In genomic region chr22:47357086-47357485, GRCh38 we compare ENCODE assay signal across 29 cellular contexts.
"Had no signal": no experiment of that assay in that cellular context is flagged by ENCODE, and none has a peak within 500 bp of the region (broad histone marks: within the 10 kb centered on the region; RNA-seq: fewer than 3 reads in every experiment).

No MANE protein-coding gene starts in this region.

- DNase-seq: activated CD4-positive, alpha-beta T cell treated with anti-CD3 and anti-CD28 coated beads for 4 hours; activated CD8-positive, alpha-beta T cell treated with anti-CD3 and anti-CD28 coated beads for 36 hours; activated naive CD4-positive, alpha-beta T cell treated with anti-CD3 and anti-CD28 coated beads, Interleukin-2, amount 50 U/mL, for 16 hours; activated naive CD8-positive, alpha-beta T cell treated with anti-CD3 and anti-CD28 coated beads, Interleukin-2, amount 10 ng/mL, durations not matched to agents 7 days and 5 days; activated T-cell treated with anti-CD3 and anti-CD28 coated beads for 4 hours; activated T-cell treated with anti-CD3 and anti-CD28 coated beads, Interleukin-2, amount 50 U/mL, for 48 hours; anterior cingulate cortex; central memory CD4-positive, alpha-beta T cell; IMR-90; Kasumi-1; KBM-7; NCI-H146; NCI-H2029; NCI-H2107; NCI-H345; NCI-H510A; NCI-H526 treated with DMSO at 0.1 percent for 48 hours; NK-92 treated with Interleukin-12 subunit alpha and Interleukin-12 subunit beta, amount 100 ng/mL, for 24 hours; OCI-M1; Right ventricle myocardium superior; SJCRH30; SK-N-SH; T-helper 1 cell had no signal

- H3K9me3 Mint-ChIP-seq: activated CD8-positive, alpha-beta T cell treated with anti-CD3 and anti-CD28 coated beads for 36 hours had no signal

- H3K9ac ChIP-seq: SK-N-SH had no signal

- ATAC-seq: activated CD4-positive, CD25-positive, alpha-beta regulatory T cell treated with anti-CD3 and anti-CD28 coated beads, Interleukin-2, amount 50 U/mL, for 24 hours; activated CD8-positive, alpha-beta T cell treated with anti-CD3 and anti-CD28 coated beads for 36 hours; activated T-helper 17 cell treated with anti-CD3 and anti-CD28 coated beads, Interleukin-2, amount 50 U/mL, for 72 hours; Panc1 had no signal

- H3K27ac ChIP-seq: adrenal gland, RWPE1, SJCRH30, VCaP had no signal

- H3K4me2 ChIP-seq: SK-N-SH had no signal

- H3K36me3 Mint-ChIP-seq: activated naive CD8-positive, alpha-beta T cell treated with anti-CD3 and anti-CD28 coated beads, Interleukin-2, amount 10 ng/mL, durations not matched to agents 7 days and 5 days had no signal

- H3K4me1 Mint-ChIP-seq: activated naive CD8-positive, alpha-beta T cell treated with anti-CD3 and anti-CD28 coated beads, Interleukin-2, amount 10 ng/mL, durations not matched to agents 7 days and 5 days; activated T-helper 17 cell treated with anti-CD3 and anti-CD28 coated beads, Interleukin-2, amount 50 U/mL, for 72 hours had no signal

- H3K27me3 Mint-ChIP-seq: activated naive CD8-positive, alpha-beta T cell treated with anti-CD3 and anti-CD28 coated beads, Interleukin-2, amount 10 ng/mL, durations not matched to agents 7 days and 5 days had no signal

- H3K27me3 ChIP-seq: SJCRH30 had no signal

- H3K4me1 ChIP-seq: adrenal gland, SJCRH30 had no signal

- H3K36me3 ChIP-seq: adrenal gland, SJCRH30 had no signal

- H3K27ac Mint-ChIP-seq: activated CD8-positive, alpha-beta T cell treated with anti-CD3 and anti-CD28 coated beads for 36 hours; activated naive CD8-positive, alpha-beta T cell treated with anti-CD3 and anti-CD28 coated beads, Interleukin-2, amount 10 ng/mL, durations not matched to agents 7 days and 5 days; activated T-helper 17 cell treated with anti-CD3 and anti-CD28 coated beads, Interleukin-2, amount 50 U/mL, for 72 hours had no signal

- H3K4me3 ChIP-seq: adrenal gland, SJCRH30 had no signal

- H3K9me3 ChIP-seq: adrenal gland, SJCRH30, SK-N-SH had no signal

- H3K4me3 Mint-ChIP-seq: activated CD8-positive, alpha-beta T cell treated with anti-CD3 and anti-CD28 coated beads for 36 hours; activated naive CD8-positive, alpha-beta T cell treated with anti-CD3 and anti-CD28 coated beads, Interleukin-2, amount 10 ng/mL, durations not matched to agents 7 days and 5 days; activated T-helper 17 cell treated with anti-CD3 and anti-CD28 coated beads, Interleukin-2, amount 50 U/mL, for 72 hours had no signal
